Comparison of ENCODE assay signal across 8 cellular contexts in genomic region chr16:71412270-71413160, GRCh38. TPM values are rescaled to one million over a fixed set of nuclear protein-coding genes. Genes with fewer than 3 reads are reported as not detected.
A peak's percentile ranks its signal among the peaks of the same experiment; 100 is the strongest.
DNase-seq lines count a peak whose midpoint lies in the region; ATAC-seq and TF ChIP-seq lines count a peak whose summit lies in the region.

No MANE protein-coding gene starts in this region.

- TF ChIP-seq CTCF in kidney epithelial cell (IDR thresholded peaks at IDR 0.05; ENCODE audit: insufficient read depth, low read length, poor library complexity, severe bottlenecking): peak; percentile 71

- DNase-seq in D341Med (ENCODE audit: low spot score): peak; percentile 83
- peak; percentile 64 for DNase-seq in NCI-H226
- peak; percentile 69 for DNase-seq in activated CD4-positive, CD25-positive, alpha-beta regulatory T cell treated with anti-CD3 and anti-CD28 coated beads, Interleukin-2, amount 50 U/mL, for 72 hours
- peak; percentile 85 for DNase-seq in cerebellar cortex (ENCODE audit: low spot score)
- no peak for DNase-seq in kidney epithelial cell (ENCODE audit: low read depth)
- DNase-seq in stimulated activated CD4-positive, alpha-beta T cell treated with anti-CD3 and anti-CD28 coated beads, Interleukin-1b, Interleukin-23, amount 100 ng/mL, for 24 hours (ENCODE audit: low read depth in 4 of 4, low spot score in 1 of 4): peak; percentile 44 to 57 (median 52)

- H3K36me3 ChIP-seq in kidney epithelial cell (ENCODE audit: control insufficient read depth, insufficient read depth, low read length): no peaks in the 10 kb centered on the region

- peaks cover 3% of the 10 kb centered on the region for H3K27me3 ChIP-seq in kidney epithelial cell (ENCODE audit: control insufficient read depth, insufficient read depth, low read length)

- no peak overlapping the region for H3K4me3 ChIP-seq in kidney epithelial cell (ENCODE audit: low read depth, low read length)

- ATAC-seq in HG02588 (IDR thresholded peaks at IDR 0.05; ENCODE audit: unreplicated experiment) (peak; percentile 71), HG02970 (IDR thresholded peaks at IDR 0.05; ENCODE audit: low FRiP score, unreplicated experiment) (no peak)

RNA-seq across cellular contexts. Expression of gene TLE7, which starts 29.3 kb away (rescaled TPM):
- total RNA-seq in kidney epithelial cell: not detected in 2 replicates

RNA-seq across cellular contexts. Expression of gene ZNF23, which starts 49.5 kb away (rescaled TPM):
- total RNA-seq in kidney epithelial cell: 8.0 and 10.1 TPM in 2 replicates

RNA-seq across cellular contexts. Expression of gene CALB2, which starts 54.0 kb away (rescaled TPM):
- total RNA-seq in kidney epithelial cell: 5.0 and 6.2 TPM in 2 replicates
